ENCODE assay signal across 17 cellular contexts in the genomic region with DNA sequence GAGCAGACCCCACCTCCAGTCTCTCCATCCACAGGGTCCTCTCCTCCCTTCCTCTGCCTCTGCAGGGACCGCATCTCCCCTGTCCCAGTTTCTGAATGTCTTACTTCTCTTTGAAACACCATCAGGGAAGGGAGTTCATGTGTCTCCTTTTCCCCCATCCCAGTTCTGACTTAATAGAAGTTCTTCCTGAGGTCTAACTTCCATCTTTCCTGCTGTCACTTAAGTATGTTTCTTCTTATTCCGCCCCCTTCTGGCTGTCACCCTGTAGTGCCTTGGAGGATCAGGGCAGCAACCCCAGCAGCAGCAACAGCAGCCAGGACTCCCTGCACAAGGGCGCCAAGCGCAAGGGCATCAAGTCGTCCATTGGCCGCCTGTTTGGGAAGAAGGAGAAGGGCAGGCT. TPM values are rescaled to one million over a fixed set of nuclear protein-coding genes. Genes with fewer than 3 reads are reported as not detected.
DNase-seq lines count a peak whose midpoint lies in the region; ATAC-seq and TF ChIP-seq lines count a peak whose summit lies in the region.
"Had no signal": no experiment of that assay in that cellular context is flagged by ENCODE, and none has a peak within 500 bp of the region (broad histone marks: within the 10 kb centered on the region; RNA-seq: fewer than 3 reads in every experiment).

No MANE protein-coding gene starts in this region.

- no peak overlapping the region for H3K4me3 ChIP-seq in GM12875 (ENCODE audit: low read depth, low read length)
- no peak overlapping the region for H3K4me3 ChIP-seq in choroid plexus epithelial cell (ENCODE audit: low read depth, low read length)
- no peak overlapping the region for H3K4me3 ChIP-seq in retinal pigment epithelial cell (ENCODE audit: low read length)
- no peak overlapping the region for H3K4me3 ChIP-seq in lower lobe of right lung
- H3K4me3 ChIP-seq: coronary artery, heart right ventricle, SJSA1 had no signal

- H3K4me1 ChIP-seq in lower lobe of right lung: peaks cover 19% of the 10 kb centered on the region
- H3K4me1 ChIP-seq: SJSA1 had no signal

- DNase-seq in NCI-H69 (lab: John Stamatoyannopoulos, UW): peak; percentile 19
- no peak for DNase-seq in choroid plexus epithelial cell (ENCODE audit: low read depth)
- no peak for DNase-seq in retinal pigment epithelial cell (ENCODE audit: low read depth)
- DNase-seq in lower lobe of right lung: no peak
- no peak for DNase-seq in stimulated activated CD4-positive, alpha-beta T cell treated with anti-CD3 and anti-CD28 coated beads, Interleukin-4, amount 100 ng/mL, for 1 hour
- DNase-seq: activated CD8-positive, alpha-beta T cell treated with anti-CD3 and anti-CD28 coated beads for 36 hours; amygdala; CD4-positive, alpha-beta T cell; EL; heart right ventricle; NK-92 treated with Interleukin-12 subunit alpha and Interleukin-12 subunit beta, amount 100 ng/mL, for 24 hours had no signal

- TF ChIP-seq CTCF in GM12875 (IDR thresholded peaks at IDR 0.05; ENCODE audit: borderline replicate concordance, insufficient read depth, low read depth, low read length) (peak; percentile 25; the same call in 1 of the 2 replicates), choroid plexus epithelial cell (conservative IDR thresholded peaks at IDR 0.05; ENCODE audit: low read depth, low read length) (peak; percentile 14), retinal pigment epithelial cell (conservative IDR thresholded peaks at IDR 0.05; ENCODE audit: low read depth, low read length) (peak; percentile 13), lower lobe of right lung (IDR thresholded peaks at IDR 0.05) (no peak)

- H3K27ac ChIP-seq in lower lobe of right lung: no peak overlapping the region
- H3K27ac ChIP-seq: coronary artery, SJSA1 had no signal

- no peaks in the 10 kb centered on the region for H3K9me3 ChIP-seq in lower lobe of right lung
- H3K9me3 ChIP-seq: heart right ventricle, SJSA1 had no signal

- H3K27me3 ChIP-seq in lower lobe of right lung (ENCODE audit: low read depth): no peaks in the 10 kb centered on the region
- H3K27me3 ChIP-seq: heart right ventricle had no signal

- intact Hi-C loops in lower lobe of right lung (cut with DNase I): no loop called here

- H3K36me3 ChIP-seq in lower lobe of right lung: no peaks in the 10 kb centered on the region
- H3K36me3 ChIP-seq: SJSA1 had no signal

- ATAC-seq in lower lobe of right lung: no peak
- no peak for ATAC-seq in GM18517 (IDR thresholded peaks at IDR 0.05; ENCODE audit: unreplicated experiment)
- ATAC-seq: activated CD8-positive, alpha-beta T cell treated with anti-CD3 and anti-CD28 coated beads for 36 hours had no signal

RNA-seq across cellular contexts. Expression of a gene that starts 29.3 kb away (rescaled TPM):
- not detected for total RNA-seq in lower lobe of right lung
- total RNA-seq: activated CD8-positive, alpha-beta T cell treated with anti-CD3 and anti-CD28 coated beads for 36 hours; activated T-helper 2 cell treated with anti-CD3 and anti-CD28 coated beads, Interferon-gamma antibody, Interleukin-2, Interleukin-4, amounts not matched to agents 10 μg/mL and 5 μg/mL and 100 μg/mL, durations not matched to agents 14 hours and 24 hours and 36 hours; CD4-positive, alpha-beta T cell; heart right ventricle; SJSA1; subcutaneous adipose tissue had no signal

RNA-seq across cellular contexts. Expression of a gene that starts 30.2 kb away (rescaled TPM):
- 1.3 TPM for total RNA-seq in lower lobe of right lung
- total RNA-seq: SJSA1 had no signal

RNA-seq across cellular contexts. Expression of a gene that starts 49.3 kb away (rescaled TPM):
- 52.0 TPM for total RNA-seq in lower lobe of right lung
